8 cellular contexts compared by ENCODE assay signal in the genomic region with DNA sequence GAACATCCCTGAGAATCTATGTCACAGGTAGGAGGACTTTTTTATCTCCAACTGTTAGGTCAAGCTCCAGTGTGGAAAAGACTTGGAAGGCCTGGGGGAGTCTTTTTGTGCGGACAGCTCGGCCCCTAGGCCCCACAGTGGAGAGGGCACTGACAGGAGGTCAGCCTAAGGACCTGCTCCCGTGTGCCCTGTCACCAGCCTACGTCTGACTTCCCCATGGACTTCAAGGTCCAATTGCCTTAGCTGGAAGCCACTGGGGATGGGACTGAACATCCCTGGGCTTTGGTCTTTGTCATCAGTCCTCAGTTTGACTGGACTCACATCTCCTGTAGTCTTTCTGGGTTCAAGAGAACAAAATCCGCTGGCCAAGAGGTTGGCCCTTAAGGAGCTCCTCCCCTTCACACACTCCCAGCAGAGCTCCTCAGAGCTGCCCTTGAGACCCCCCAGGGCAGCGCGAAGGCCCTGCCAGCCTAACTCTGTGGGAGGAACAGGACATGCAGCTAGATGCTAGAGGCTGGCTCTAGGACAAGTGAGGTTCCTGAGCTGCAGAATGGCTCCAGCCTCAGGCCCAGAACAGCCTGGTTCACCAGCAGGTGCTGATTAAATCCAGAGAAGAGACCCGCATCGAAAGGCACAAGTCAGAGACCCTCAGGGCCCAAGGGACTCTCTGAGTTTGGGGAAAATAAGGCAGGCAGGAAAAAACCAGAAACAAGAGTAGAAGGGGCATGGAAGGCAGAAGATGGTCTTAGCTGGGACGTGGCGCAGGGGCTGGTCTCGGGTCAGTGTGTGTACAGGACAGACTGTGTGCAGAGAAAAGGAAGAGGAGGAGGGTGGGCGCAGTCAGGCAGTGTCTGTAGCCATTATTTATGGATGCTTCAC. TPM values are rescaled to one million over a fixed set of nuclear protein-coding genes. Genes with fewer than 3 reads are reported as not detected.
DNase-seq lines count a peak whose midpoint lies in the region; ATAC-seq and TF ChIP-seq lines count a peak whose summit lies in the region.

No MANE protein-coding gene starts in this region.

- peak overlapping the region; percentile 82; the same call in 1 of the 2 replicates for H3K4me2 ChIP-seq in SK-N-SH

- H3K4me3 ChIP-seq in SK-N-SH (ENCODE audit: low read depth in 2 of 2, low read length in 1 of 2): peak overlapping the region; percentile 22 to 39; a peak in 1 of 4 replicates
- H3K4me3 ChIP-seq in fibroblast of the aortic adventitia (ENCODE audit: low read depth, low read length): no peak overlapping the region
- peak overlapping the region; percentile 37 for H3K4me3 ChIP-seq in rectal smooth muscle tissue (ENCODE audit: low read length)

- H3K27ac ChIP-seq in CD4-positive, alpha-beta T cell (ENCODE audit: low read depth, low read length): no peak overlapping the region
- H3K27ac ChIP-seq in SK-N-SH (ENCODE audit: low read depth in 2 of 2, low read length in 1 of 2) (peak overlapping the region; percentile 98 to 99), rectal smooth muscle tissue (ENCODE audit: low read depth, low read length) (peak overlapping the region; percentile 93)

- H3K36me3 ChIP-seq in SK-N-SH (replicated peaks in 1 of 2; ENCODE audit: control insufficient read depth in 1 of 2, insufficient read depth in 2 of 2, low read length in 1 of 2): peaks cover 7 to 13% of the 10 kb centered on the region in 2 experiments
- no peaks in the 10 kb centered on the region for H3K36me3 ChIP-seq in rectal smooth muscle tissue (ENCODE audit: control insufficient read depth, insufficient read depth, low read length)

- H2AFZ ChIP-seq in SK-N-SH (ENCODE audit: low read depth): no peak overlapping the region

- no peaks in the 10 kb centered on the region for H3K27me3 Mint-ChIP-seq in CD4-positive, alpha-beta T cell

- intact Hi-C loops in CD4-positive, alpha-beta T cell (cut with DNase I, micrococcal nuclease): no loop called here

- no peaks in the 10 kb centered on the region for H3K9me3 ChIP-seq in CD4-positive, alpha-beta T cell (ENCODE audit: control insufficient read depth, low read length)
- no peaks in the 10 kb centered on the region for H3K9me3 ChIP-seq in SK-N-SH

- H3K9me3 Mint-ChIP-seq in CD4-positive, alpha-beta T cell: no peaks in the 10 kb centered on the region

- POLR2A ChIA-PET in CD4-positive, alpha-beta T cell (lab: Charles Lee): interaction anchor here (0.6 kb wide), 1 partner anchor 191 kb away, joined by 3 read pairs; no protein-coding TSS in a partner anchor
- POLR2A ChIA-PET in SK-N-SH (lab: Yijun Ruan, JAX): interaction anchor here (0.8 to 1.8 kb wide), 4 partner anchors 11 to 32 kb away, joined by 3 to 6 read pairs (median 3); a partner anchor contains a TSS

- peaks cover 17% of the 10 kb centered on the region for H3K36me3 Mint-ChIP-seq in CD4-positive, alpha-beta T cell (ENCODE audit: low read depth)

- no peak for TF ChIP-seq CTCF in CD4-positive, alpha-beta T cell (IDR thresholded peaks at IDR 0.05)
- TF ChIP-seq CTCF in SK-N-SH (IDR thresholded peaks at IDR 0.05) (no peak), fibroblast of the aortic adventitia (IDR thresholded peaks at IDR 0.05; ENCODE audit: insufficient read depth, low read length) (no peak)

- H3K4me1 Mint-ChIP-seq in CD4-positive, alpha-beta T cell (ENCODE audit: low read depth): peaks cover 21% of the 10 kb centered on the region

- WGBS in SK-N-SH (ENCODE audit: low lambda C conversion rate): 57% methylated on average over 11 of the region's 13 CpGs

- H3K27ac Mint-ChIP-seq in CD4-positive, alpha-beta T cell: peak overlapping the region; percentile 84

- H3K9me2 ChIP-seq in SK-N-SH: no peaks in the 10 kb centered on the region

- TF ChIP-seq EP300 in SK-N-SH (IDR thresholded peaks at IDR 0.05; ENCODE audit: borderline replicate concordance in 1 of 2, low read depth in 1 of 2, low read length in 1 of 2): no peak

- no peak for TF ChIP-seq RAD21 in SK-N-SH (IDR thresholded peaks at IDR 0.05; ENCODE audit: low read length)

- no peaks in the 10 kb centered on the region for H4K20me1 ChIP-seq in SK-N-SH (ENCODE audit: insufficient read depth)

- peaks cover 29% of the 10 kb centered on the region for H3F3A ChIP-seq in SK-N-SH (replicated peaks; ENCODE audit: insufficient read depth)

- ATAC-seq in CD4-positive, alpha-beta T cell (ENCODE audit: poor library complexity): no peak
- ATAC-seq in GM21528 (IDR thresholded peaks at IDR 0.05; ENCODE audit: low FRiP score, unreplicated experiment) (no peak), HG03045 (IDR thresholded peaks at IDR 0.05; ENCODE audit: unreplicated experiment) (no peak)

- peak overlapping the region; percentile 79 for H3K9ac ChIP-seq in SK-N-SH
- H3K9ac ChIP-seq in rectal smooth muscle tissue (ENCODE audit: low read length): no peak overlapping the region

- CTCF ChIA-PET in CD4-positive, alpha-beta T cell (lab: Charles Lee): no interaction called here
- CTCF ChIA-PET in SK-N-SH (lab: Yijun Ruan, JAX): interaction anchor here (0.9 to 2.6 kb wide), 6 partner anchors 8 to 132 kb away, joined by 3 to 12 read pairs (median 3); no protein-coding TSS in a partner anchor

- no peak overlapping the region for H3K4me3 Mint-ChIP-seq in CD4-positive, alpha-beta T cell

- H3K27me3 ChIP-seq in CD4-positive, alpha-beta T cell (ENCODE audit: control insufficient read depth, insufficient read depth, low read length): no peaks in the 10 kb centered on the region
- H3K27me3 ChIP-seq in SK-N-SH (ENCODE audit: insufficient read depth): no peaks in the 10 kb centered on the region
- H3K27me3 ChIP-seq in rectal smooth muscle tissue (ENCODE audit: control insufficient read depth, insufficient read depth, low read length): no peaks in the 10 kb centered on the region

- H3K4me1 ChIP-seq in SK-N-SH (ENCODE audit: control insufficient read depth in 1 of 2, insufficient read depth in 2 of 2, low read depth in 1 of 2, low read length in 1 of 2) (peaks cover 43 to 76% of the 10 kb centered on the region in 2 experiments), rectal smooth muscle tissue (ENCODE audit: control insufficient read depth, insufficient read depth, low read length) (peaks cover 54% of the 10 kb centered on the region)

- H3K79me2 ChIP-seq in SK-N-SH (ENCODE audit: insufficient read depth): no peaks in the 10 kb centered on the region

- DNase-seq in CD4-positive, alpha-beta T cell: no peak
- DNase-seq in SK-N-SH (peak; percentile 42), fibroblast of the aortic adventitia (ENCODE audit: low read depth) (peak; percentile 6), NCI-H774 (lab: John Stamatoyannopoulos, UW) (no peak), EL (no peak)

TF ChIP-seq in SK-N-SH, 30 proteins besides CTCF, POLR2A, EP300 and RAD21 (continues in another document):
- TF ChIP-seq NRF1 (IDR thresholded peaks at IDR 0.05; ENCODE audit: low read depth, low read length): no peak
- no peak for TF ChIP-seq EZH2phosphoT487 (IDR thresholded peaks at IDR 0.05; ENCODE audit: borderline replicate concordance, low read depth)
- TF ChIP-seq MXI1 (IDR thresholded peaks at IDR 0.05; ENCODE audit: low read depth, low read length): no peak
- no peak for TF ChIP-seq JUND (IDR thresholded peaks at IDR 0.05)
- no peak for TF ChIP-seq RFX5 (IDR thresholded peaks at IDR 0.05; ENCODE audit: low read length)
- TF ChIP-seq YY1 (IDR thresholded peaks at IDR 0.05; ENCODE audit: low read depth): no peak
- no peak for TF ChIP-seq SMC3 (IDR thresholded peaks at IDR 0.05; ENCODE audit: low read depth, low read length)
- TF ChIP-seq SIN3A (IDR thresholded peaks at IDR 0.05; ENCODE audit: borderline replicate concordance, low read depth, low read length): no peak
- TF ChIP-seq TAF1 (IDR thresholded peaks at IDR 0.05; ENCODE audit: borderline replicate concordance, low read depth, low read length): no peak
- TF ChIP-seq POLR2AphosphoS5 (IDR thresholded peaks at IDR 0.05; ENCODE audit: low read depth, low read length): no peak
- TF ChIP-seq FOSL2 (IDR thresholded peaks at IDR 0.05; ENCODE audit: borderline replicate concordance, low read depth): no peak
- no peak for TF ChIP-seq TEAD4 (IDR thresholded peaks at IDR 0.05; ENCODE audit: borderline replicate concordance, insufficient read depth)
- TF ChIP-seq, protein P1, sequence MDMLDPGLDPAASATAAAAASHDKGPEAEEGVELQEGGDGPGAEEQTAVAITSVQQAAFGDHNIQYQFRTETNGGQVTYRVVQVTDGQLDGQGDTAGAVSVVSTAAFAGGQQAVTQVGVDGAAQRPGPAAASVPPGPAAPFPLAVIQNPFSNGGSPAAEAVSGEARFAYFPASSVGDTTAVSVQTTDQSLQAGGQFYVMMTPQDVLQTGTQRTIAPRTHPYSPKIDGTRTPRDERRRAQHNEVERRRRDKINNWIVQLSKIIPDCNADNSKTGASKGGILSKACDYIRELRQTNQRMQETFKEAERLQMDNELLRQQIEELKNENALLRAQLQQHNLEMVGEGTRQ (IDR thresholded peaks at IDR 0.05; ENCODE audit: borderline replicate concordance, low read depth, low read length): no peak
- TF ChIP-seq, protein P2, sequence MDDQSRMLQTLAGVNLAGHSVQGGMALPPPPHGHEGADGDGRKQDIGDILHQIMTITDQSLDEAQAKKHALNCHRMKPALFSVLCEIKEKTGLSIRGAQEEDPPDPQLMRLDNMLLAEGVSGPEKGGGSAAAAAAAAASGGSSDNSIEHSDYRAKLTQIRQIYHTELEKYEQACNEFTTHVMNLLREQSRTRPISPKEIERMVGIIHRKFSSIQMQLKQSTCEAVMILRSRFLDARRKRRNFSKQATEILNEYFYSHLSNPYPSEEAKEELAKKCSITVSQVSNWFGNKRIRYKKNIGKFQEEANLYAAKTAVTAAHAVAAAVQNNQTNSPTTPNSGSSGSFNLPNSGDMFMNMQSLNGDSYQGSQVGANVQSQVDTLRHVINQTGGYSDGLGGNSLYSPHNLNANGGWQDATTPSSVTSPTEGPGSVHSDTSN (IDR thresholded peaks at IDR 0.05): no peak
- no peak for TF ChIP-seq NFIC (IDR thresholded peaks at IDR 0.05; ENCODE audit: borderline replicate concordance)
- no peak for TF ChIP-seq FOXM1 (IDR thresholded peaks at IDR 0.05; ENCODE audit: low read depth)
- TF ChIP-seq RCOR1 (IDR thresholded peaks at IDR 0.05; ENCODE audit: low read length): no peak
- no peak for TF ChIP-seq ELF1 (IDR thresholded peaks at IDR 0.05)

RNA-seq across cellular contexts. Expression of a gene that starts 31.6 kb away (rescaled TPM):
- 10 to 100 TPM; 34.5 to 39.2 TPM for total RNA-seq in CD4-positive, alpha-beta T cell
- polyA plus RNA-seq in SK-N-SH (2012; rRNA removed): 25.9 and 32.3 TPM in 2 replicates
- 24.9 and 26.8 TPM in 2 replicates for polyA plus RNA-seq in SK-N-SH (2012; cell fraction: cytosol; rRNA removed)
- 27.4 and 48.2 TPM in 2 replicates for polyA plus RNA-seq in SK-N-SH (2012; cell fraction: nucleus; rRNA removed)
- total RNA-seq in fibroblast of the aortic adventitia (ENCODE audit: low replicate concordance): 18.4 and 27.1 TPM in 2 replicates

Comparison
In these comparisons a context has a peak if more than half of its experiments do, and no peak if none do; other contexts are left out.
1. DNase-seq: peak in SK-N-SH (single experiment) and fibroblast of the aortic adventitia (single experiment); none in CD4-positive, alpha-beta T cell (0 of 10), NCI-H774 (single experiment) and EL (single experiment).